9 cellular contexts compared by ENCODE assay signal in genomic region chrX:72123471-72124185, GRCh38. TPM values are rescaled to one million over a fixed set of nuclear protein-coding genes. Genes with fewer than 3 reads are reported as not detected.
DNase-seq lines count a peak whose midpoint lies in the region; ATAC-seq and TF ChIP-seq lines count a peak whose summit lies in the region.
"Had no signal": no experiment of that assay in that cellular context is flagged by ENCODE, and none has a peak within 500 bp of the region (broad histone marks: within the 10 kb centered on the region; RNA-seq: fewer than 3 reads in every experiment).

No MANE protein-coding gene starts in this region.

- H3K27me3 ChIP-seq in GM23248 (replicated peaks; ENCODE audit: insufficient read depth) (no peaks in the 10 kb centered on the region), hepatocyte (no peaks in the 10 kb centered on the region), gastrocnemius medialis (peaks cover 0 to under 1% (median 0%) of the 10 kb centered on the region in 3 donors)

- H3K4me3 Mint-ChIP-seq in activated T-helper 1 cell treated with anti-CD3 and anti-CD28 coated beads, Interleukin-12 subunit alpha, Interleukin-12 subunit beta, Interleukin-2, Interleukin-4 antibody, amounts not matched to agents 30 ng/mL and 10 ng/mL and 1 ng/mL, durations not matched to agents 14 hours and 24 hours and 36 hours: peak overlapping the region; percentile 24

- H3K4me3 ChIP-seq in GM23248: no peak overlapping the region
- H3K4me3 ChIP-seq in hepatocyte: no peak overlapping the region
- no peak overlapping the region for H3K4me3 ChIP-seq in gastrocnemius medialis
- H3K4me3 ChIP-seq: prostate gland had no signal

- DNase-seq in GM23248: peak; percentile 22
- no peak for DNase-seq in activated T-helper 1 cell treated with anti-CD3 and anti-CD28 coated beads, Interleukin-12 subunit alpha, Interleukin-12 subunit beta, Interleukin-2, Interleukin-4 antibody, amounts not matched to agents 30 ng/mL and 10 ng/mL and 1 ng/mL, durations not matched to agents 14 hours and 24 hours and 36 hours (ENCODE audit: low spot score)
- peak; percentile 66 for DNase-seq in hepatocyte (ENCODE audit: low spot score)
- DNase-seq in gastrocnemius medialis: peak in 1 of 2 donors; percentile 30
- DNase-seq in RKO (ENCODE audit: low spot score): no peak
- DNase-seq in kidney glomerular epithelial cell (lab: John Stamatoyannopoulos, UW): no peak

- no peak for TF ChIP-seq POLR2A in gastrocnemius medialis (IDR thresholded peaks at IDR 0.05)

- no peak overlapping the region for H3K4me2 ChIP-seq in GM23248 (ENCODE audit: unreplicated experiment)
- H3K4me2 ChIP-seq in hepatocyte: no peak overlapping the region

- H3K9me3 Mint-ChIP-seq in activated T-helper 1 cell treated with anti-CD3 and anti-CD28 coated beads, Interleukin-12 subunit alpha, Interleukin-12 subunit beta, Interleukin-2, Interleukin-4 antibody, amounts not matched to agents 30 ng/mL and 10 ng/mL and 1 ng/mL, durations not matched to agents 14 hours and 24 hours and 36 hours: no peaks in the 10 kb centered on the region

- H3K79me2 ChIP-seq in GM23248 (ENCODE audit: insufficient read depth): no peaks in the 10 kb centered on the region
- no peaks in the 10 kb centered on the region for H3K79me2 ChIP-seq in hepatocyte

- no peak for ATAC-seq in gastrocnemius medialis
- no peak for ATAC-seq in HG02763 (IDR thresholded peaks at IDR 0.05; ENCODE audit: unreplicated experiment)
- no peak for ATAC-seq in HG03432 (IDR thresholded peaks at IDR 0.05; ENCODE audit: unreplicated experiment)

- in situ Hi-C loops in GM23248 (cut with MboI) (loop anchor here (10.0 kb wide), 1 partner anchor 119 kb away; no protein-coding TSS in a partner anchor), gastrocnemius medialis (cut with MboI; ENCODE audit: low sequenced_read_pairs in 4 of 4) (loop anchor here in 3 of 4 donors (5.0 to 10.0 kb wide), 3 partner anchors 106 to 119 kb away; no protein-coding TSS in a partner anchor)

- peaks cover 3% of the 10 kb centered on the region for H3K36me3 Mint-ChIP-seq in activated T-helper 1 cell treated with anti-CD3 and anti-CD28 coated beads, Interleukin-12 subunit alpha, Interleukin-12 subunit beta, Interleukin-2, Interleukin-4 antibody, amounts not matched to agents 30 ng/mL and 10 ng/mL and 1 ng/mL, durations not matched to agents 14 hours and 24 hours and 36 hours (ENCODE audit: low read depth)

- peaks cover 20% of the 10 kb centered on the region for H3K4me1 ChIP-seq in GM23248 (ENCODE audit: insufficient read depth)
- peaks cover 7% of the 10 kb centered on the region for H3K4me1 ChIP-seq in hepatocyte (ENCODE audit: insufficient read depth)
- H3K4me1 ChIP-seq in gastrocnemius medialis: peaks cover 3 to 7% of the 10 kb centered on the region in 2 donors
- H3K4me1 ChIP-seq: prostate gland had no signal

- H4K20me1 ChIP-seq in GM23248 (ENCODE audit: insufficient read depth): no peaks in the 10 kb centered on the region
- H4K20me1 ChIP-seq in hepatocyte (ENCODE audit: insufficient read depth, poor library complexity, severe bottlenecking): no peaks in the 10 kb centered on the region

- H2AFZ ChIP-seq in GM23248 (no peak overlapping the region), hepatocyte (no peak overlapping the region)

- intact Hi-C loops in activated T-helper 1 cell treated with anti-CD3 and anti-CD28 coated beads, Interleukin-12 subunit alpha, Interleukin-12 subunit beta, Interleukin-2, Interleukin-4 antibody, amounts not matched to agents 30 ng/mL and 10 ng/mL and 1 ng/mL, durations not matched to agents 14 hours and 24 hours and 36 hours (cut with micrococcal nuclease): no loop called here
- intact Hi-C loops in gastrocnemius medialis (cut with DNase I; ENCODE audit: low total_unique reads): no loop called here

- no peak overlapping the region for H3K9ac ChIP-seq in GM23248

- H3K4me1 Mint-ChIP-seq in activated T-helper 1 cell treated with anti-CD3 and anti-CD28 coated beads, Interleukin-12 subunit alpha, Interleukin-12 subunit beta, Interleukin-2, Interleukin-4 antibody, amounts not matched to agents 30 ng/mL and 10 ng/mL and 1 ng/mL, durations not matched to agents 14 hours and 24 hours and 36 hours (ENCODE audit: low read depth): peaks cover 48% of the 10 kb centered on the region

- 84 to 88% methylated on average over 5 to 11 of the region's 11 CpGs for WGBS in GM23248 (ENCODE audit: low coverage in 1 of 2, low lambda C conversion rate in 2 of 2, missing lambda C conversion rate in 2 of 2), 2 experiments
- 55% methylated on average over 11 of the region's 11 CpGs for WGBS in hepatocyte (ENCODE audit: low lambda C conversion rate, missing lambda C conversion rate)

- H3K27me3 Mint-ChIP-seq in activated T-helper 1 cell treated with anti-CD3 and anti-CD28 coated beads, Interleukin-12 subunit alpha, Interleukin-12 subunit beta, Interleukin-2, Interleukin-4 antibody, amounts not matched to agents 30 ng/mL and 10 ng/mL and 1 ng/mL, durations not matched to agents 14 hours and 24 hours and 36 hours (ENCODE audit: insufficient read depth): peaks cover 47% of the 10 kb centered on the region

- no peaks in the 10 kb centered on the region for H3K36me3 ChIP-seq in GM23248 (ENCODE audit: low read depth)
- no peaks in the 10 kb centered on the region for H3K36me3 ChIP-seq in hepatocyte (replicated peaks; ENCODE audit: insufficient read depth, low read depth)
- H3K36me3 ChIP-seq in gastrocnemius medialis: no peaks in the 10 kb centered on the region
- H3K36me3 ChIP-seq: prostate gland had no signal

- no peaks in the 10 kb centered on the region for H3K9me3 ChIP-seq in GM23248 (ENCODE audit: low read depth)
- no peaks in the 10 kb centered on the region for H3K9me3 ChIP-seq in hepatocyte (ENCODE audit: low read depth)
- H3K9me3 ChIP-seq in gastrocnemius medialis: no peaks in the 10 kb centered on the region
- H3K9me3 ChIP-seq: prostate gland had no signal

- H3K27ac Mint-ChIP-seq in activated T-helper 1 cell treated with anti-CD3 and anti-CD28 coated beads, Interleukin-12 subunit alpha, Interleukin-12 subunit beta, Interleukin-2, Interleukin-4 antibody, amounts not matched to agents 30 ng/mL and 10 ng/mL and 1 ng/mL, durations not matched to agents 14 hours and 24 hours and 36 hours: no peak overlapping the region

- H3K27ac ChIP-seq in GM23248 (no peak overlapping the region), hepatocyte (peak overlapping the region; percentile 67), gastrocnemius medialis (peak overlapping the region; percentile 42 to 59 (median 48))
- H3K27ac ChIP-seq: prostate gland had no signal

- no peaks in the 10 kb centered on the region for H3F3A ChIP-seq in GM23248 (ENCODE audit: insufficient read depth)

- H3K9me2 ChIP-seq in GM23248 (ENCODE audit: insufficient read depth) (no peaks in the 10 kb centered on the region), hepatocyte (replicated peaks; ENCODE audit: insufficient read depth) (no peaks in the 10 kb centered on the region)

- TF ChIP-seq CTCF in hepatocyte (IDR thresholded peaks at IDR 0.05; ENCODE audit: poor library complexity) (no peak), gastrocnemius medialis (IDR thresholded peaks at IDR 0.05 in 4 of 5, conservative IDR thresholded peaks at IDR 0.05 in 1 of 5) (no peak)

RNA-seq across cellular contexts. Expression of gene RTL5, which starts 8.1 kb away (rescaled TPM):
- total RNA-seq in GM23248 (2014; rRNA removed; shearing (Covaris generic)): 1.0 and 1.8 TPM in 2 replicates
- polyA plus RNA-seq in GM23248 (2016; fragmentation: Nextera tagmentation; extraction: Ambion mirVana) (1.5 and 1.8 TPM in 2 replicates), hepatocyte (1.5 and 2.6 TPM in 2 replicates)
- total RNA-seq in activated T-helper 1 cell treated with anti-CD3 and anti-CD28 coated beads, Interleukin-12 subunit alpha, Interleukin-12 subunit beta, Interleukin-2, Interleukin-4 antibody, amounts not matched to agents 30 ng/mL and 10 ng/mL and 1 ng/mL, durations not matched to agents 14 hours and 24 hours and 36 hours: 0.26 and 0.29 TPM in 2 replicates
- total RNA-seq in hepatocyte (2.0 and 2.5 TPM in 2 replicates), gastrocnemius medialis (under 1 TPM; 0.44 to 0.71 (median 0.50) TPM)

RNA-seq across cellular contexts. Expression of gene PIN4, which starts 57.9 kb away (rescaled TPM):
- total RNA-seq in GM23248 (2014; rRNA removed; shearing (Covaris generic)): 4.9 and 6.5 TPM in 2 replicates
- polyA plus RNA-seq in GM23248 (2016; fragmentation: Nextera tagmentation; extraction: Ambion mirVana) (22.1 and 24.7 TPM in 2 replicates), hepatocyte (39.4 and 41.4 TPM in 2 replicates)
- 10.2 and 13.3 TPM in 2 replicates for total RNA-seq in activated T-helper 1 cell treated with anti-CD3 and anti-CD28 coated beads, Interleukin-12 subunit alpha, Interleukin-12 subunit beta, Interleukin-2, Interleukin-4 antibody, amounts not matched to agents 30 ng/mL and 10 ng/mL and 1 ng/mL, durations not matched to agents 14 hours and 24 hours and 36 hours
- total RNA-seq in hepatocyte (11.1 and 16.3 TPM in 2 replicates), gastrocnemius medialis (10 to 100 TPM in 1 of 4 donors, 1 to 10 TPM in 3; 4.7 to 11.2 (median 8.5) TPM)

Comparison
In these comparisons a context has a peak if more than half of its experiments do, and no peak if none do; other contexts are left out.
1. DNase-seq: peak in GM23248 (single experiment) and hepatocyte (single experiment); none in activated T-helper 1 cell treated with anti-CD3 and anti-CD28 coated beads, Interleukin-12 subunit alpha, Interleukin-12 subunit beta, Interleukin-2, Interleukin-4 antibody, amounts not matched to agents 30 ng/mL and 10 ng/mL and 1 ng/mL, durations not matched to agents 14 hours and 24 hours and 36 hours (single experiment), RKO (single experiment) and kidney glomerular epithelial cell (single experiment).